Comparison of ENCODE assay signal across 1 cellular context in genomic region chr10:132932461-132933307, GRCh38.
TF ChIP-seq lines count a peak whose summit lies in the region.

No MANE protein-coding gene starts in this region.

TF ChIP-seq in HepG2, 621 proteins besides CTCF, POLR2A, EP300 and RAD21 (continued from another document):
- TF ChIP-seq ATF6 (CRISPR knock-in tag; conservative IDR thresholded peaks at IDR 0.05) (no peak), ZNF138 (CRISPR knock-in tag; IDR thresholded peaks at IDR 0.05; ENCODE audit: low read depth) (no peak), NFYC (CRISPR knock-in tag; IDR thresholded peaks at IDR 0.05) (no peak), ZNF567 (CRISPR knock-in tag; IDR thresholded peaks at IDR 0.05; ENCODE audit: borderline replicate concordance) (no peak), KLF9 (CRISPR knock-in tag; IDR thresholded peaks at IDR 0.05; ENCODE audit: low read depth) (no peak), NFAT5 (CRISPR knock-in tag; IDR thresholded peaks at IDR 0.05) (no peak), ZMAT5 (CRISPR knock-in tag; IDR thresholded peaks at IDR 0.05; ENCODE audit: borderline replicate concordance, low read depth) (no peak), NFYB (CRISPR knock-in tag; IDR thresholded peaks at IDR 0.05) (no peak), CC2D1A (CRISPR knock-in tag; IDR thresholded peaks at IDR 0.05) (no peak), ZNF160 (CRISPR knock-in tag; IDR thresholded peaks at IDR 0.05) (no peak)
